ENCODE assay signal across 22 cellular contexts in the genomic region with DNA sequence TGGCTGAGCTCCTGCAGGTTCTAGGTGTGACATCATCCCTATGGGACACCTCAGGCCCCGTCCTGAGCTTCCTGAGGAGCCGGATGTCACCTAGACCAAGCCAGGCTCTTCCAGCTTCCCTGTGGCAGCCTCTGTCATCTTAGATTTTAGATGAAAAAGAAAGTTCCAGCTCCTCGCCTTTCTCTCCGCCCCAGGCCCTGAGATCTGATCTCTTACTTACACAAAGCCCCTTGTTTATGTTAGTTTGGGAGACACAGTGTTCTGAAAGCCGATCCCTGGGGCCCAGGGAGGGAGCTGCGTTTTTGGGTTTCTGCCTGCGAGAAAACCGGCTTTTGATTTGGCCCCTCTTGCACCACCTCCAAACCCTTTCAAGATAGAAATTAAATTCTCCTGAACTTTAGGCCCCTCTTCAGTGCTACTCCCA. TPM values are rescaled to one million over a fixed set of nuclear protein-coding genes. Genes with fewer than 3 reads are reported as not detected.
DNase-seq lines count a peak whose midpoint lies in the region; ATAC-seq and TF ChIP-seq lines count a peak whose summit lies in the region.
"Had no signal": no experiment of that assay in that cellular context is flagged by ENCODE, and none has a peak within 500 bp of the region (broad histone marks: within the 10 kb centered on the region; RNA-seq: fewer than 3 reads in every experiment).

No MANE protein-coding gene starts in this region.

- H4K20me1 ChIP-seq in MM.1S (ENCODE audit: insufficient read depth, low read length) = no peaks in the 10 kb centered on the region

- no peak for ATAC-seq in HG02623 (IDR thresholded peaks at IDR 0.05; ENCODE audit: unreplicated experiment)
- ATAC-seq: GM12878, pancreas had no signal

- H3K27me3 ChIP-seq in AG04450 (ENCODE audit: control insufficient read depth, insufficient read depth, low read length) (peaks cover 2% of the 10 kb centered on the region), sigmoid colon (no peaks in the 10 kb centered on the region), MM.1S (replicated peaks; ENCODE audit: insufficient read depth, low read length) (no peaks in the 10 kb centered on the region)
- H3K27me3 ChIP-seq: MG63, pancreas had no signal

- no peaks in the 10 kb centered on the region for H3F3A ChIP-seq in MM.1S (ENCODE audit: insufficient read depth, low read length)

- H3K4me1 ChIP-seq in sigmoid colon (no peaks in the 10 kb centered on the region), MM.1S (ENCODE audit: low read length) (no peaks in the 10 kb centered on the region)
- H3K4me1 ChIP-seq: pancreas had no signal

- no peak for TF ChIP-seq EP300 in sigmoid colon (IDR thresholded peaks at IDR 0.05)

- CTCF ChIA-PET in AG04450 (lab: Charles Lee) = interaction anchor here (0.8 to 4.1 kb wide), 7 partner anchors 9 to 49 kb away, joined by 3 to 40 read pairs (median 5); no protein-coding TSS in a partner anchor

- POLR2A ChIA-PET in AG04450 (lab: Yijun Ruan, JAX) = interaction anchor here (1.6 kb wide), 1 partner anchor 50 kb away, joined by 4 read pairs; no protein-coding TSS in a partner anchor

- H3K79me2 ChIP-seq in MM.1S (ENCODE audit: low read length) = no peaks in the 10 kb centered on the region

- TF ChIP-seq POLR2A in sigmoid colon (IDR thresholded peaks at IDR 0.05) = no peak

- no peaks in the 10 kb centered on the region for H3K36me3 ChIP-seq in sigmoid colon
- no peaks in the 10 kb centered on the region for H3K36me3 ChIP-seq in MM.1S (replicated peaks; ENCODE audit: insufficient read depth, low read length)
- H3K36me3 ChIP-seq: pancreas had no signal

- no peak for TF ChIP-seq CTCF in AG04450 (IDR thresholded peaks at IDR 0.05; ENCODE audit: low read depth, low read length)
- TF ChIP-seq CTCF in sigmoid colon (IDR thresholded peaks at IDR 0.05) = no peak
- TF ChIP-seq CTCF in MM.1S (IDR thresholded peaks at IDR 0.05; ENCODE audit: low read length) = no peak

- H3K9me2 ChIP-seq in MM.1S (replicated peaks; ENCODE audit: insufficient read depth, low read length) = no peaks in the 10 kb centered on the region

- no peak overlapping the region for H3K4me2 ChIP-seq in MM.1S (ENCODE audit: low read depth, low read length)

- no peaks in the 10 kb centered on the region for H3K9me3 ChIP-seq in AG04450 (ENCODE audit: control insufficient read depth, insufficient read depth, low read length)
- no peaks in the 10 kb centered on the region for H3K9me3 ChIP-seq in sigmoid colon
- H3K9me3 ChIP-seq in MM.1S (replicated peaks; ENCODE audit: insufficient read depth, low read length) = no peaks in the 10 kb centered on the region
- H3K9me3 ChIP-seq: MG63, pancreas had no signal

- H3K27ac ChIP-seq in AG04450 (ENCODE audit: low read depth, low read length) = peak overlapping the region; percentile 31
- H3K27ac ChIP-seq in caudate nucleus (ENCODE audit: low read depth, low read length) = peak overlapping the region; percentile 72
- peak overlapping the region in 3 of 4 donors; percentile 10 to 59 (median 28) for H3K27ac ChIP-seq in sigmoid colon
- no peak overlapping the region for H3K27ac ChIP-seq in MM.1S (ENCODE audit: low read length)
- H3K27ac ChIP-seq: pancreas had no signal

- WGBS in sigmoid colon, 2 donors = 72 to 76% methylated on average over 8 of the region's 8 CpGs

- intact Hi-C loops in sigmoid colon (cut with DNase I) = no loop called here

- H2AFZ ChIP-seq in MM.1S (ENCODE audit: low read length) = no peak overlapping the region

- H3K4me3 ChIP-seq in AG04450 (ENCODE audit: low read depth, low read length) (no peak overlapping the region), sigmoid colon (no peak overlapping the region), MM.1S (ENCODE audit: low read length) (no peak overlapping the region)
- H3K4me3 ChIP-seq: GM12878, MG63, pancreas had no signal

- peak; percentile 1 for DNase-seq in AG04450 (ENCODE audit: low read depth, low spot score)
- DNase-seq in caudate nucleus (lab: John Stamatoyannopoulos, UW) = no peak
- peak; percentile 31 for DNase-seq in iPS-NIHi7 (ENCODE audit: extremely low spot score)
- DNase-seq in sigmoid colon = peak; percentile 83
- no peak for DNase-seq in MM.1S
- DNase-seq in NCI-H748 treated with DMSO at 0.1 percent for 48 hours (lab: John Stamatoyannopoulos, UW) = no peak
- DNase-seq in activated CD4-positive, alpha-beta T cell treated with anti-CD3 and anti-CD28 coated beads, Interleukin-2, amount 50 U/mL, for 4 hours = no peak
- DNase-seq: activated CD4-positive, alpha-beta T cell treated with anti-CD3 and anti-CD28 coated beads for 48 hours; activated T-cell treated with anti-CD3 and anti-CD28 coated beads, Interleukin-2, amount 50 U/mL, for 1 hour; CD4-positive, alpha-beta memory T cell; HFFc6; immature natural killer cell; MG63; midbrain; NCI-H2107; NK-92 treated with Interleukin-12 subunit alpha and Interleukin-12 subunit beta, amount 100 ng/mL, for 24 hours; pancreas; SHP77 had no signal

- no peak overlapping the region for H3K9ac ChIP-seq in MM.1S (ENCODE audit: low read length)

RNA-seq across cellular contexts. Expression of gene FAM107A, which starts 40.2 kb away (rescaled TPM):
- polyA plus RNA-seq in AG04450 (2011; rRNA removed) (0.02 TPM in 1 of 2 replicates, not detected in the other), sigmoid colon (10 to 100 TPM; 10.9 to 36.6 (median 18.1) TPM)
- not detected in 2 replicates for polyA minus RNA-seq in AG04450 (2011; rRNA and poly(A)+ RNA removed)
- 10 to 100 TPM; 26.3 to 56.7 (median 33.9) TPM for total RNA-seq in sigmoid colon
- total RNA-seq: A673; CD4-positive, alpha-beta memory T cell; GM12878 had no signal
- polyA plus RNA-seq: CD4-positive, alpha-beta memory T cell; GM12878; immature natural killer cell had no signal

RNA-seq across cellular contexts. Expression of gene FAM3D, which starts 49.2 kb away (rescaled TPM):
- not detected in 2 replicates for polyA plus RNA-seq in AG04450 (2011; rRNA removed)
- polyA minus RNA-seq in AG04450 (2011; rRNA and poly(A)+ RNA removed) = not detected in 2 replicates
- total RNA-seq in sigmoid colon = 1 to 10 TPM in 1 of 4 donors, under 1 TPM in 1, not detected in 2; 0.36 to 1.7 TPM
- 100 to 1,000 TPM; 215 to 477 (median 356) TPM for polyA plus RNA-seq in sigmoid colon
- total RNA-seq: A673; CD4-positive, alpha-beta memory T cell; Daoy; GM12878; HFFc6 had no signal
- polyA plus RNA-seq: CD4-positive, alpha-beta memory T cell; immature natural killer cell had no signal

Comparison
In these comparisons a context has a peak if more than half of its experiments do, and no peak if none do; other contexts are left out.
1. DNase-seq: peak in AG04450 (single experiment), iPS-NIHi7 (single experiment) and sigmoid colon (single experiment); none in caudate nucleus (0 of 61), MM.1S (single experiment), NCI-H748 treated with DMSO at 0.1 percent for 48 hours (single experiment) and activated CD4-positive, alpha-beta T cell treated with anti-CD3 and anti-CD28 coated beads, Interleukin-2, amount 50 U/mL, for 4 hours (0 of 2).
2. RNA of gene FAM107A, which starts 40.2 kb away (polyA plus RNA-seq): 10.9 to 36.6 TPM in sigmoid colon; 0.02 TPM in AG04450; every median in the first group is over 10 times any median in the second.
3. RNA of gene FAM3D, which starts 49.2 kb away (polyA plus RNA-seq): 215 to 477 TPM in sigmoid colon; not detected in AG04450; every median in the first group is over 100 times any median in the second.